In the genomic region with DNA sequence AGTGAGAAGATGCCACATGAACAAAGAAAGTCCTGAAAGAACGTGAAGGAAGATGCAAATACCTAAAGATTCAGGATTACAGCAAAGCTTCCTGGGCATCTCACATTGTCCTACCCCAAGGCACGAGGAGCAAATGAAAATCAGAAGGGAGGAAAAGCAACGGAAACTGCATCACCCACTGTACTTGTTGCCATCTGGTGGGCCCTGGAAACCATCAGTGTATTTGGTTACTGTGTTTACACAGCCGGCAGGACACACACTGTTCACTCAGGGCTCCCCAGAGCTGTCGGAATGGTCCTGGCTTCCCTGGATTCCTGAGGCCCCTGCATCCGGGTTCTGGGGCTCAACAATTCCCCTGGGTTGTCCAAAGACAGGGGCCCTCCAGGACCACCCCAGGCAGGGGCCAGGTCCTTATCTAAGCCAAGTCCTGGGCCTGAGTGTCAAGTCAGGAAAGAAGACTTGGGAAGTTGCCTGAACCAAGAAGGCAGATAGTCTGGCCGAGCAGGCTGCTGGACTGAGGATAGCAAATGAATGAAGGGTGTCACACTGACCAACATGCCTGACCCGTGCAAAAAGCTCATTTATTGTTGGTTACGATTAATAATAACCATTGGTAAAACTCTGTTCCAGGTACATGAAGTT, we compare ENCODE assay signal across 14 cellular contexts. TPM values are rescaled to one million over a fixed set of nuclear protein-coding genes. Genes with fewer than 3 reads are reported as not detected.
DNase-seq lines count a peak whose midpoint lies in the region; ATAC-seq and TF ChIP-seq lines count a peak whose summit lies in the region.
"Had no signal": no experiment of that assay in that cellular context is flagged by ENCODE, and none has a peak within 500 bp of the region (broad histone marks: within the 10 kb centered on the region; RNA-seq: fewer than 3 reads in every experiment).

No MANE protein-coding gene starts in this region.

- no peak overlapping the region for H3K4me3 Mint-ChIP-seq in activated T-cell treated with anti-CD3 and anti-CD28 coated beads, Interleukin-2, amount 50 U/mL, for 4 hours
- H3K4me3 Mint-ChIP-seq: activated CD4-positive, alpha-beta memory T cell treated with anti-CD3 and anti-CD28 coated beads for 36 hours; naive B cell; stimulated activated effector memory CD8-positive, alpha-beta T cell treated with anti-CD3 and anti-CD28 coated beads, Interleukin-12 subunit alpha, Interleukin-12 subunit beta, amount 100 ng/mL, for 72 hours had no signal

- peaks cover 0 to 10% (median 0%) of the 10 kb centered on the region in 7 donors for H3K27me3 ChIP-seq in heart right ventricle

- peak overlapping the region in 3 of 10 donors; percentile 15 to 42 (median 32) for H3K27ac ChIP-seq in heart right ventricle
- H3K27ac ChIP-seq: KMS-11 had no signal

- no peaks in the 10 kb centered on the region for H3K4me1 Mint-ChIP-seq in activated T-cell treated with anti-CD3 and anti-CD28 coated beads, Interleukin-2, amount 50 U/mL, for 4 hours (ENCODE audit: low read depth)
- H3K4me1 Mint-ChIP-seq: naive B cell; stimulated activated effector memory CD8-positive, alpha-beta T cell treated with anti-CD3 and anti-CD28 coated beads, Interleukin-12 subunit alpha, Interleukin-12 subunit beta, amount 100 ng/mL, for 72 hours had no signal

- ATAC-seq in heart right ventricle = peak in 7 of 8 donors; percentile 30 to 66 (median 44)
- ATAC-seq in activated T-cell treated with anti-CD3 and anti-CD28 coated beads, Interleukin-2, amount 50 U/mL, for 4 hours = no peak
- no peak for ATAC-seq in GM21423 (IDR thresholded peaks at IDR 0.05; ENCODE audit: unreplicated experiment)
- ATAC-seq: stimulated activated effector memory CD8-positive, alpha-beta T cell treated with anti-CD3 and anti-CD28 coated beads, Interleukin-12 subunit alpha, Interleukin-12 subunit beta, amount 100 ng/mL, for 72 hours had no signal

- intact Hi-C loops in heart right ventricle (cut with DNase I) = loop anchor here in 1 of 10 donors (5.0 kb wide), 1 partner anchor 51 kb away; the partner anchor contains the start of gene SOX9

- H3K9me3 ChIP-seq in heart right ventricle = no peaks in the 10 kb centered on the region

- TF ChIP-seq CTCF in heart right ventricle (IDR thresholded peaks at IDR 0.05) = no peak

- no peak overlapping the region for H3K4me3 ChIP-seq in heart right ventricle

- H3K9me3 Mint-ChIP-seq in activated T-cell treated with anti-CD3 and anti-CD28 coated beads, Interleukin-2, amount 50 U/mL, for 4 hours = no peaks in the 10 kb centered on the region
- H3K9me3 Mint-ChIP-seq: activated CD4-positive, alpha-beta memory T cell treated with anti-CD3 and anti-CD28 coated beads for 36 hours had no signal

- no peaks in the 10 kb centered on the region for H3K36me3 ChIP-seq in heart right ventricle

- H3K36me3 Mint-ChIP-seq in activated T-cell treated with anti-CD3 and anti-CD28 coated beads, Interleukin-2, amount 50 U/mL, for 4 hours (ENCODE audit: insufficient read depth) = no peaks in the 10 kb centered on the region
- H3K36me3 Mint-ChIP-seq: activated CD4-positive, alpha-beta memory T cell treated with anti-CD3 and anti-CD28 coated beads for 36 hours; naive B cell; stimulated activated effector memory CD8-positive, alpha-beta T cell treated with anti-CD3 and anti-CD28 coated beads, Interleukin-12 subunit alpha, Interleukin-12 subunit beta, amount 100 ng/mL, for 72 hours had no signal

- DNase-seq in DMS153 (lab: John Stamatoyannopoulos, UW) = peak; percentile 79
- peak; percentile 32 to 37 for DNase-seq in NCI-H1930 (lab: John Stamatoyannopoulos, UW)
- DNase-seq in NCI-H748 treated with DMSO at 0.1 percent for 48 hours (lab: John Stamatoyannopoulos, UW) = peak; percentile 76
- no peak for DNase-seq in heart right ventricle
- DNase-seq in activated T-cell treated with anti-CD3 and anti-CD28 coated beads, Interleukin-2, amount 50 U/mL, for 4 hours = no peak
- no peak for DNase-seq in effector CD8-positive, alpha-beta T cell (lab: John Stamatoyannopoulos, UW)
- no peak for DNase-seq in activated CD8-positive, alpha-beta memory T cell treated with anti-CD3 and anti-CD28 coated beads for 24 hours
- DNase-seq: activated CD4-positive, alpha-beta memory T cell treated with anti-CD3 and anti-CD28 coated beads for 36 hours; head of caudate nucleus; naive B cell; stimulated activated CD4-positive, alpha-beta T cell treated with anti-CD3 and anti-CD28 coated beads, Interleukin-4, amount 100 ng/mL, for 24 hours had no signal

- WGBS in heart right ventricle, 2 donors = 42% methylated on average over 9 of the region's 9 CpGs

- peaks cover 6% of the 10 kb centered on the region for H3K27me3 Mint-ChIP-seq in activated T-cell treated with anti-CD3 and anti-CD28 coated beads, Interleukin-2, amount 50 U/mL, for 4 hours (ENCODE audit: low read depth)
- H3K27me3 Mint-ChIP-seq: activated CD4-positive, alpha-beta memory T cell treated with anti-CD3 and anti-CD28 coated beads for 36 hours had no signal

- peaks cover 0 to 22% (median 0%) of the 10 kb centered on the region in 9 donors for H3K4me1 ChIP-seq in heart right ventricle

RNA-seq across cellular contexts. Expression of gene SOX9, which starts 52.8 kb away (rescaled TPM):
- 10 to 100 TPM in 8 of 10 donors, 1 to 10 TPM in 2; 7.9 to 25.7 (median 12.8) TPM for total RNA-seq in heart right ventricle
- polyA plus RNA-seq in heart right ventricle = 10 to 100 TPM in 1 of 2 donors, 1 to 10 TPM in 1; 5.0 to 16.1 TPM
- total RNA-seq in activated T-cell treated with anti-CD3 and anti-CD28 coated beads, Interleukin-2, amount 50 U/mL, for 4 hours = under 1 TPM; 0.08 to 0.16 (median 0.15) TPM
- total RNA-seq: activated CD4-positive, alpha-beta memory T cell treated with anti-CD3 and anti-CD28 coated beads for 36 hours had no signal

Comparison
In these comparisons a context has a peak if more than half of its experiments do, and no peak if none do; other contexts are left out.
1. DNase-seq: peak in DMS153 (single experiment), NCI-H1930 (2 of 2) and NCI-H748 treated with DMSO at 0.1 percent for 48 hours (single experiment); none in heart right ventricle (0 of 2), activated T-cell treated with anti-CD3 and anti-CD28 coated beads, Interleukin-2, amount 50 U/mL, for 4 hours (single experiment), effector CD8-positive, alpha-beta T cell (single experiment) and activated CD8-positive, alpha-beta memory T cell treated with anti-CD3 and anti-CD28 coated beads for 24 hours (single experiment).
2. ATAC-seq: peak in heart right ventricle (7 of 8); none in activated T-cell treated with anti-CD3 and anti-CD28 coated beads, Interleukin-2, amount 50 U/mL, for 4 hours (0 of 2) and GM21423 (single experiment).
3. RNA of gene SOX9, which starts 52.8 kb away (total RNA-seq): 7.9 to 25.7 TPM in heart right ventricle; 0.08 to 0.16 TPM in activated T-cell treated with anti-CD3 and anti-CD28 coated beads, Interleukin-2, amount 50 U/mL, for 4 hours; every median in the first group is over 4 times any median in the second.